In the genomic region with DNA sequence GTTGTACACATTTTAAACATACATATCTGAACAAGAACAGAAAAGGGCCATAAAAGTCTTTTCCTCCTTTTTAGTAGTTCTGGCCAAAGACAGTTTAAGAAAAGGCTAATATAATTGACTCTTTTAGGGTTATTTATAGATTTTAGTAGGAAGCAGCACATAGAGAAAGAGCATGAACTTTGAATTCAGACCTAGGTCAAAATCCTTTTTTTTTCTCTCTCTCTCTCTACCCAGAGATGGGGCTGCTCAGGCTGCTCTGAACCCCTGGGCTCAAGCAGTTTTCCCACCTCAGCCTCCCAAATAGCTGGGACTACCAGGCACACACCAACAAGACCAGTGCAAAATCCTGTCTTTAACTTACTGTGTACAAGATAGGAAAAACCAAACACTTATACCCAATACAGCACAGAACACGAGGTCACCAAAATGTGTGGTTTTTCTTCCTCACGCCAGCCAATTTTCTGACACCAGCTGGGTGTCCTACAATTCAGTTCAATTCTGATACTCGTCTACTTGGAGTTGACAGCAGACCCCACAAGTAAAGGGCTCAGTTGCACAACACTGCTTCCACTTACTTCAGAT, we compare ENCODE assay signal across 31 cellular contexts.
"Had no signal": no experiment of that assay in that cellular context is flagged by ENCODE, and none has a peak within 500 bp of the region (broad histone marks: within the 10 kb centered on the region; RNA-seq: fewer than 3 reads in every experiment).

No MANE protein-coding gene starts in this region.

- FAIRE-seq: TTC549 had no signal

- H3K9me3 Mint-ChIP-seq: activated CD4-positive, alpha-beta T cell treated with anti-CD3 and anti-CD28 coated beads, Interleukin-2, amount 10 ng/mL, durations not matched to agents 7 days and 5 days; activated naive CD4-positive, alpha-beta T cell treated with anti-CD3 and anti-CD28 coated beads, Interleukin-2, amount 50 U/mL, for 24 hours; activated T-cell treated with anti-CD3 and anti-CD28 coated beads, Interleukin-2, amount 50 U/mL, for 24 hours; activated T-helper 2 cell treated with anti-CD3 and anti-CD28 coated beads, Interferon-gamma antibody, Interleukin-2, Interleukin-4, amounts not matched to agents 10 μg/mL and 5 μg/mL and 100 μg/mL, durations not matched to agents 14 hours and 24 hours and 36 hours; central memory CD8-positive, alpha-beta T cell had no signal

- H3K27ac Mint-ChIP-seq: activated CD4-positive, alpha-beta T cell treated with anti-CD3 and anti-CD28 coated beads for 36 hours; activated CD4-positive, alpha-beta T cell treated with anti-CD3 and anti-CD28 coated beads, Interleukin-2, amount 10 ng/mL, durations not matched to agents 7 days and 5 days; activated CD8-positive, alpha-beta T cell treated with anti-CD3 and anti-CD28 coated beads, Interleukin-2, amount 10 ng/mL, durations not matched to agents 7 days and 5 days; activated naive CD4-positive, alpha-beta T cell treated with anti-CD3 and anti-CD28 coated beads, Interleukin-2, amount 50 U/mL, for 24 hours; activated T-cell treated with anti-CD3 and anti-CD28 coated beads, Interleukin-2, amount 50 U/mL, for 24 hours; activated T-helper 2 cell treated with anti-CD3 and anti-CD28 coated beads, Interferon-gamma antibody, Interleukin-2, Interleukin-4, amounts not matched to agents 10 μg/mL and 5 μg/mL and 100 μg/mL, durations not matched to agents 14 hours and 24 hours and 36 hours had no signal

- H3K27me3 Mint-ChIP-seq: activated CD4-positive, alpha-beta T cell treated with anti-CD3 and anti-CD28 coated beads for 36 hours; activated CD4-positive, alpha-beta T cell treated with anti-CD3 and anti-CD28 coated beads, Interleukin-2, amount 10 ng/mL, durations not matched to agents 7 days and 5 days; activated naive CD4-positive, alpha-beta T cell treated with anti-CD3 and anti-CD28 coated beads, Interleukin-2, amount 50 U/mL, for 24 hours; activated T-cell treated with anti-CD3 and anti-CD28 coated beads, Interleukin-2, amount 50 U/mL, for 24 hours; central memory CD8-positive, alpha-beta T cell had no signal

- H3K27ac ChIP-seq: brain microvascular endothelial cell, cardiac muscle cell, SJCRH30, SK-N-MC had no signal

- H3K4me3 Mint-ChIP-seq: activated CD4-positive, alpha-beta T cell treated with anti-CD3 and anti-CD28 coated beads for 36 hours; activated CD4-positive, alpha-beta T cell treated with anti-CD3 and anti-CD28 coated beads, Interleukin-2, amount 10 ng/mL, durations not matched to agents 7 days and 5 days; activated CD8-positive, alpha-beta T cell treated with anti-CD3 and anti-CD28 coated beads, Interleukin-2, amount 10 ng/mL, durations not matched to agents 7 days and 5 days; activated naive CD4-positive, alpha-beta T cell treated with anti-CD3 and anti-CD28 coated beads, Interleukin-2, amount 50 U/mL, for 24 hours; activated T-cell treated with anti-CD3 and anti-CD28 coated beads, Interleukin-2, amount 50 U/mL, for 24 hours; central memory CD8-positive, alpha-beta T cell had no signal

- ATAC-seq: activated CD4-positive, alpha-beta T cell treated with anti-CD3 and anti-CD28 coated beads for 36 hours; activated CD4-positive, CD25-positive, alpha-beta regulatory T cell treated with anti-CD3 and anti-CD28 coated beads, Interleukin-2, amount 50 U/mL, for 24 hours; activated CD8-positive, alpha-beta T cell treated with anti-CD3 and anti-CD28 coated beads, Interleukin-2, amount 10 ng/mL, durations not matched to agents 7 days and 5 days; Panc1 had no signal

- H3K4me3 ChIP-seq: cardiac muscle cell, SJCRH30, SK-N-MC had no signal

- DNase-seq: activated CD4-positive, alpha-beta T cell treated with anti-CD3 and anti-CD28 coated beads for 36 hours; activated CD4-positive, alpha-beta T cell treated with anti-CD3 and anti-CD28 coated beads, Interleukin-2, amount 10 ng/mL, durations not matched to agents 7 days and 5 days; activated CD4-positive, alpha-beta T cell treated with anti-CD3 and anti-CD28 coated beads, Interleukin-2, amount 50 U/mL, for 48 hours; activated CD8-positive, alpha-beta T cell treated with anti-CD3 and anti-CD28 coated beads, Interleukin-2, amount 10 ng/mL, durations not matched to agents 7 days and 5 days; activated gamma-delta T cell; activated naive CD4-positive, alpha-beta T cell treated with Interleukin-2 at 50 U/mL for 16 hours; activated T-cell treated with anti-CD3 and anti-CD28 coated beads, Interleukin-2, amount 50 U/mL, for 24 hours; amniotic stem cell; aorta; brain microvascular endothelial cell; Karpas-422; KBM-7; NCI-H1048; NCI-H1105 treated with DMSO at 0.1 percent for 48 hours; NCI-H1436; NCI-H1694; NCI-H1930; NCI-H2081 treated with DMSO at 0.1 percent for 48 hours; NCI-H345; NCI-H524 treated with DMSO at 0.1 percent for 48 hours; SHP77; SJCRH30; T1000 had no signal

- H3K9me3 ChIP-seq: SJCRH30 had no signal

- H3K27me3 ChIP-seq: brain microvascular endothelial cell, cardiac muscle cell, SJCRH30 had no signal

- H3K4me1 Mint-ChIP-seq: activated CD4-positive, alpha-beta T cell treated with anti-CD3 and anti-CD28 coated beads for 36 hours; activated CD4-positive, alpha-beta T cell treated with anti-CD3 and anti-CD28 coated beads, Interleukin-2, amount 10 ng/mL, durations not matched to agents 7 days and 5 days; activated naive CD4-positive, alpha-beta T cell treated with anti-CD3 and anti-CD28 coated beads, Interleukin-2, amount 50 U/mL, for 24 hours; central memory CD8-positive, alpha-beta T cell had no signal

- H3K4me1 ChIP-seq: SJCRH30 had no signal
